ENCODE assay signal across 16 cellular contexts in genomic region chr1:193457676-193458075, GRCh38.
DNase-seq lines count a peak whose midpoint lies in the region; ATAC-seq and TF ChIP-seq lines count a peak whose summit lies in the region.
"Had no signal": no experiment of that assay in that cellular context is flagged by ENCODE, and none has a peak within 500 bp of the region (broad histone marks: within the 10 kb centered on the region; RNA-seq: fewer than 3 reads in every experiment).

No MANE protein-coding gene starts in this region.

- no peaks in the 10 kb centered on the region for H3K27me3 ChIP-seq in lower lobe of right lung (ENCODE audit: low read depth)
- H3K27me3 ChIP-seq: heart right ventricle, neutrophil, transverse colon had no signal

- no peaks in the 10 kb centered on the region for H3K4me1 ChIP-seq in mucosa of descending colon (ENCODE audit: low read depth)
- H3K4me1 ChIP-seq in lower lobe of right lung, result no peaks in the 10 kb centered on the region
- H3K4me1 ChIP-seq: A549 had no signal

- H3K4me3 ChIP-seq in mucosa of descending colon, result no peak overlapping the region
- no peak overlapping the region for H3K4me3 ChIP-seq in lower lobe of right lung
- H3K4me3 ChIP-seq: A549, transverse colon had no signal

- H3K36me3 ChIP-seq in mucosa of descending colon (ENCODE audit: low read depth), result no peaks in the 10 kb centered on the region
- H3K36me3 ChIP-seq in lower lobe of right lung, result no peaks in the 10 kb centered on the region
- H3K36me3 ChIP-seq: heart right ventricle, neutrophil, transverse colon had no signal

- H3K27ac ChIP-seq in lower lobe of right lung, result no peak overlapping the region
- H3K27ac ChIP-seq: A549, heart right ventricle, neutrophil had no signal

- intact Hi-C loops in mucosa of descending colon (cut with DNase I, micrococcal nuclease) (no loop called here), lower lobe of right lung (cut with DNase I) (no loop called here)

- peak; percentile 15 for DNase-seq in NCI-H2196 (lab: John Stamatoyannopoulos, UW; ENCODE audit: unreplicated experiment)
- no peak for DNase-seq in NCI-H2196 treated with DMSO at 0.1 percent for 48 hours (lab: John Stamatoyannopoulos, UW; ENCODE audit: unreplicated experiment)
- DNase-seq in NCI-H187 (lab: John Stamatoyannopoulos, UW), result peak; percentile 44 to 65
- peak; percentile 12 for DNase-seq in amniotic epithelial cell (ENCODE audit: low read depth)
- DNase-seq in mucosa of descending colon, result no peak
- DNase-seq in lower lobe of right lung, result no peak
- DNase-seq: activated CD8-positive, alpha-beta memory T cell treated with anti-CD3 and anti-CD28 coated beads, Interleukin-2, amount 50 U/mL, for 4 hours; aorta; endodermal cell; heart right ventricle; mammary epithelial cell; transverse colon had no signal

- TF ChIP-seq CTCF in mucosa of descending colon (IDR thresholded peaks at IDR 0.05) (no peak), lower lobe of right lung (IDR thresholded peaks at IDR 0.05) (no peak)

- H3K9me3 ChIP-seq in mucosa of descending colon (no peaks in the 10 kb centered on the region), lower lobe of right lung (no peaks in the 10 kb centered on the region)
- H3K9me3 ChIP-seq: A549, heart right ventricle, neutrophil, transverse colon had no signal

- ATAC-seq in mucosa of descending colon, result peak; percentile 34
- ATAC-seq in HG03039 (IDR thresholded peaks at IDR 0.05; ENCODE audit: unreplicated experiment), result no peak
- ATAC-seq in lower lobe of right lung, result no peak
- no peak for ATAC-seq in HG03565 (IDR thresholded peaks at IDR 0.05; ENCODE audit: unreplicated experiment)
- ATAC-seq: A549 had no signal

Comparison
In these comparisons a context has a peak if more than half of its experiments do, and no peak if none do; other contexts are left out.
1. DNase-seq: peak in NCI-H2196 (single experiment), NCI-H187 (2 of 2) and amniotic epithelial cell (single experiment); none in NCI-H2196 treated with DMSO at 0.1 percent for 48 hours (single experiment), mucosa of descending colon (0 of 3) and lower lobe of right lung (single experiment).